Comparison of ENCODE assay signal across 29 cellular contexts in the genomic region with DNA sequence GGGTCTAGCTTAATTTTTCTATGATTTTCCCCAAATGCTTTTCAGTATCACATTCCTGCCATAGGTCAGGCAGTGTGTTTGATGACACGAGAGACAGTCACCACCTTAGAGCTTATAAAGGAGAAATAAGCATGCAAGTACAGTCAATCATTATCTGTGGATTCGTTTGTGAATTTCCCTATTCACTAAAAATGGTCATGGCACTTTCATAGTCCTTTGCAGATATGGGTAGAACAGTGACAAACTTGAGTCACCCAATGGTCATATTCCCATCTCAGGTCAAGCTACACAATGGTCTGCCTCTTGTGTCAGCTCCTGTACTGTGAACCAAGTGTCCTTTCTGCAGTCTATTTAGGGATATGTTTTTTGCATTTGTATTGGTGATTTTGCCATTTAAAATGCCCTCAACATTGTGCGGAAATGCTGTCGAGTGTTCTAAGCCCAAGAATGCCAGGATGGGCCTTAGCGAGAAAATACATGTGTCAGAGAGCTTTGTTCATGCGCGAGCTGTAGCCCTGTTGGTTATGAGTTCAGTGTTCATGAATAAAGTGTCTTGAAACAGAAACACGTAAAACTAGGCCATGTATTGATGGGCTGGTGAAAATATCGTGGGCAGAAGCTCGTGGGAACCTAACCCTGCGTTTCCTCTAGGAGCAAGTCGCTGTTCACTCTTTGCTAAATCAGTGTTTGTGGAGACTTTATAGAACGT. TPM values are rescaled to one million over a fixed set of nuclear protein-coding genes. Genes with fewer than 3 reads are reported as not detected.
"Had no signal": no experiment of that assay in that cellular context is flagged by ENCODE, and none has a peak within 500 bp of the region (broad histone marks: within the 10 kb centered on the region; RNA-seq: fewer than 3 reads in every experiment).

No MANE protein-coding gene starts in this region.

- FAIRE-seq: colon had no signal

- H3K9me3 ChIP-seq: left ventricle myocardium inferior, thyroid gland, upper lobe of right lung had no signal

- H3K27ac ChIP-seq: brain microvascular endothelial cell, foreskin keratinocyte, left ventricle myocardium inferior, neural progenitor cell, thyroid gland, upper lobe of right lung had no signal

- H3K4me1 ChIP-seq: foreskin keratinocyte had no signal

- H3K9ac ChIP-seq: neural progenitor cell had no signal

- H3K4me3 ChIP-seq: left ventricle myocardium inferior, neural progenitor cell, thyroid gland, upper lobe of right lung had no signal

- H3K27ac Mint-ChIP-seq: activated CD8-positive, alpha-beta T cell treated with anti-CD3 and anti-CD28 coated beads, Interleukin-2, amount 10 ng/mL, durations not matched to agents 7 days and 5 days; activated naive CD4-positive, alpha-beta T cell treated with anti-CD3 and anti-CD28 coated beads, Interleukin-2, amount 10 ng/mL, durations not matched to agents 7 days and 5 days; immature natural killer cell; mesothelial cell of epicardium; progenitor cell of endocrine pancreas; stimulated activated naive CD8-positive, alpha-beta T cell treated with anti-CD3 and anti-CD28 coated beads, Interleukin-15, Interleukin-2, amounts not matched to agents 100 ng/mL and 50 ng/mL, for 24 hours; T-cell; WTC11 had no signal

- H3K9me3 Mint-ChIP-seq: immature natural killer cell had no signal

- H3K4me3 Mint-ChIP-seq: activated CD8-positive, alpha-beta T cell treated with anti-CD3 and anti-CD28 coated beads, Interleukin-2, amount 10 ng/mL, durations not matched to agents 7 days and 5 days; activated naive CD4-positive, alpha-beta T cell treated with anti-CD3 and anti-CD28 coated beads, Interleukin-2, amount 10 ng/mL, durations not matched to agents 7 days and 5 days; activated T-cell treated with anti-CD3 and anti-CD28 coated beads, Interleukin-2, amount 50 U/mL, for 4 hours; immature natural killer cell; mesothelial cell of epicardium; naive thymus-derived CD8-positive, alpha-beta T cell; neural progenitor cell; stimulated activated naive CD8-positive, alpha-beta T cell treated with anti-CD3 and anti-CD28 coated beads, Interleukin-15, Interleukin-2, amounts not matched to agents 100 ng/mL and 50 ng/mL, for 24 hours; T-cell; WTC11 had no signal

- H3K4me2 ChIP-seq: neural progenitor cell had no signal

- H3K27me3 ChIP-seq: brain microvascular endothelial cell, foreskin keratinocyte, neural progenitor cell, thyroid gland, upper lobe of right lung had no signal

- DNase-seq: activated CD8-positive, alpha-beta T cell treated with anti-CD3 and anti-CD28 coated beads, Interleukin-2, amount 10 ng/mL, durations not matched to agents 7 days and 5 days; activated effector memory CD4-positive, alpha-beta T cell treated with Interleukin-2 at 50 U/mL for 16 hours; activated naive CD4-positive, alpha-beta T cell treated with anti-CD3 and anti-CD28 coated beads, Interleukin-2, amount 10 ng/mL, durations not matched to agents 7 days and 5 days; activated T-cell treated with anti-CD3 and anti-CD28 coated beads, Interleukin-2, amount 50 U/mL, for 4 hours; aorta; brain microvascular endothelial cell; caudate nucleus; effector memory CD4-positive, alpha-beta T cell; foreskin keratinocyte; immature natural killer cell; kidney glomerular epithelial cell; left ventricle myocardium inferior; naive thymus-derived CD8-positive, alpha-beta T cell; retina; stimulated activated CD4-positive, alpha-beta T cell treated with anti-CD3 and anti-CD28 coated beads, Interleukin-2, amount 100 ng/mL, for 48 hours; stimulated activated CD8-positive, alpha-beta memory T cell treated with anti-CD3 and anti-CD28 coated beads, Interleukin-4, amount 100 ng/mL, for 48 hours; substantia nigra; T-cell; T-helper 9 cell; thyroid gland; upper lobe of right lung had no signal

- H2AFZ ChIP-seq: neural progenitor cell had no signal

- H3K27me3 Mint-ChIP-seq: activated naive CD4-positive, alpha-beta T cell treated with anti-CD3 and anti-CD28 coated beads, Interleukin-2, amount 10 ng/mL, durations not matched to agents 7 days and 5 days; naive thymus-derived CD8-positive, alpha-beta T cell; stimulated activated naive CD8-positive, alpha-beta T cell treated with anti-CD3 and anti-CD28 coated beads, Interleukin-15, Interleukin-2, amounts not matched to agents 100 ng/mL and 50 ng/mL, for 24 hours; T-cell had no signal

- ATAC-seq: activated CD8-positive, alpha-beta T cell treated with anti-CD3 and anti-CD28 coated beads, Interleukin-2, amount 10 ng/mL, durations not matched to agents 7 days and 5 days; foreskin keratinocyte; naive thymus-derived CD8-positive, alpha-beta T cell; SK-N-SH treated with all-trans-retinoic acid at 6 μM for 48 hours; T-cell; upper lobe of right lung; WTC11 had no signal

- H3K36me3 Mint-ChIP-seq: immature natural killer cell, WTC11 had no signal

- H3K36me3 ChIP-seq: brain microvascular endothelial cell, left ventricle myocardium inferior, neural progenitor cell, thyroid gland, upper lobe of right lung had no signal

RNA-seq across cellular contexts. Expression of gene SUMO4, which starts 19.8 kb away (rescaled TPM):
- polyA plus RNA-seq: adipose tissue had no signal
